In the genomic region with DNA sequence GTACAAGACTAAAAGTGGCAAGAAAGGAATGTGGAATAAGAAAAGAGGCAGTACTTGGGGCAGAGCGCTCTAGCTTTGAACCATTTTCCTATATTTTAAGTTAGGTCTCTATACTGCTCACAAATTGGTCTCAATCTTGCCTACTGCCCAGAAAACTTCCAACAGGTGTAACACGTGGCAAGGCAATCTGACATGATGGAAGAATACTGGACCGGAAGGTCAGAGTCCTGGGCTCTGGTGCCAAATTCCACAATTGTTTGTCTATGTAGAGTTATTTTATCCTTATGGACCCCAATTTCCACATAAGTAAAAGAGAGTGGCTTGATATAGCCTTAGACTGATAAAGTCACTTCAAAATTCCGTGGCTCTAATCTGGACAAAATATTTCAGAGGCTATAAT, we compare ENCODE assay signal across 28 cellular contexts. TPM values are rescaled to one million over a fixed set of nuclear protein-coding genes. Genes with fewer than 3 reads are reported as not detected.
"Had no signal": no experiment of that assay in that cellular context is flagged by ENCODE, and none has a peak within 500 bp of the region (broad histone marks: within the 10 kb centered on the region; RNA-seq: fewer than 3 reads in every experiment).

No MANE protein-coding gene starts in this region.

- H3K4me3 ChIP-seq: coronary artery, dorsolateral prefrontal cortex, esophagus squamous epithelium, gastrocnemius medialis, heart right ventricle, left ventricle myocardium inferior, lower lobe of right lung, mucosa of descending colon had no signal

- ATAC-seq: esophagus mucosa, gastrocnemius medialis, heart right ventricle, left cardiac atrium, lower lobe of right lung, mucosa of descending colon had no signal

- H3K27me3 Mint-ChIP-seq: naive B cell had no signal

- H3K36me3 Mint-ChIP-seq: mesothelial cell of epicardium had no signal

- H3K4me3 Mint-ChIP-seq: mesothelial cell of epicardium, naive B cell had no signal

- H3K36me3 ChIP-seq: gastrocnemius medialis, left ventricle myocardium inferior, lower lobe of right lung had no signal

- H3K9me3 ChIP-seq: esophagus squamous epithelium, gastrocnemius medialis, heart right ventricle, left ventricle myocardium inferior, lower lobe of right lung, mucosa of descending colon had no signal

- H3K27ac ChIP-seq: coronary artery, dorsolateral prefrontal cortex, epithelial cell of prostate, esophagus squamous epithelium, gastrocnemius medialis, heart right ventricle, left ventricle myocardium inferior, lower lobe of right lung had no signal

- H3K27me3 ChIP-seq: dorsolateral prefrontal cortex, esophagus squamous epithelium, gastrocnemius medialis, heart right ventricle had no signal

- DNase-seq: dermis blood vessel endothelial cell; dorsolateral prefrontal cortex; effector CD4-positive, alpha-beta T cell; effector memory CD4-positive, alpha-beta T cell; erythroblast; esophagus squamous epithelium; foreskin fibroblast; foreskin melanocyte; gastrocnemius medialis; glutamatergic neuron; head of caudate nucleus; heart right ventricle; hippocampal formation; left cardiac atrium; left ventricle myocardium inferior; lower lobe of right lung; mesenchymal stem cell; mucosa of descending colon; naive B cell had no signal

- H3K4me1 ChIP-seq: gastrocnemius medialis had no signal

- FAIRE-seq: colon, endothelial cell of umbilical vein, islet of Langerhans, keratinocyte had no signal

- H3K27ac Mint-ChIP-seq: mesothelial cell of epicardium, naive B cell had no signal

RNA-seq across cellular contexts. Expression of gene SLC23A3, which starts 38.1 kb away (rescaled TPM):
- total RNA-seq: myocyte had no signal
